20 cellular contexts compared by ENCODE assay signal in genomic region chr9:80787636-80788035, GRCh38.
DNase-seq lines count a peak whose midpoint lies in the region; ATAC-seq and TF ChIP-seq lines count a peak whose summit lies in the region.
"Had no signal": no experiment of that assay in that cellular context is flagged by ENCODE, and none has a peak within 500 bp of the region (broad histone marks: within the 10 kb centered on the region; RNA-seq: fewer than 3 reads in every experiment).

No MANE protein-coding gene starts in this region.

- H3K9me2 ChIP-seq in PC-3 (replicated peaks; ENCODE audit: low read length): no peaks in the 10 kb centered on the region

- no peak overlapping the region for H3K23ac ChIP-seq in trophoblast cell (ENCODE audit: low read length)

- no peak overlapping the region for H2BK5ac ChIP-seq in trophoblast cell (ENCODE audit: low read depth, low read length, poor library complexity)

- H4K20me1 ChIP-seq in PC-3 (ENCODE audit: low read length): no peaks in the 10 kb centered on the region
- H4K20me1 ChIP-seq: BLaER1 had no signal

- no peak overlapping the region for H3K18ac ChIP-seq in trophoblast cell (ENCODE audit: low read length)

- ATAC-seq in PC-3: no peak
- no peak for ATAC-seq in heart right ventricle
- no peak for ATAC-seq in psoas muscle
- ATAC-seq: Right ventricle myocardium inferior had no signal

- DNase-seq in NCI-H526 (lab: John Stamatoyannopoulos, UW): peak; percentile 3 to 9
- DNase-seq in NCI-H526 treated with DMSO at 0.1 percent for 48 hours (lab: John Stamatoyannopoulos, UW): no peak
- peak; percentile 15 for DNase-seq in HT-29 (ENCODE audit: low spot score)
- DNase-seq in PC-3: peak; percentile 60
- peak; percentile 1 to 58 for DNase-seq in trophoblast cell
- no peak for DNase-seq in heart right ventricle
- no peak for DNase-seq in psoas muscle
- DNase-seq: CD4-positive, CD25-positive, alpha-beta regulatory T cell; DND-41; HCEC 1CT; KBM-7; MM.1S; NCI-H2081; NCI-H446; NCI-H82; NK-92 treated with Interleukin-12 subunit alpha and Interleukin-12 subunit beta, amount 100 ng/mL, for 24 hours; PC-9; T-helper 1 cell had no signal

- no peak overlapping the region for H2AK5ac ChIP-seq in trophoblast cell (ENCODE audit: low read length)

- no peaks in the 10 kb centered on the region for H3K79me2 ChIP-seq in PC-3 (ENCODE audit: low read length)
- no peaks in the 10 kb centered on the region for H3K79me2 ChIP-seq in trophoblast cell (ENCODE audit: control insufficient read depth, insufficient read depth, low read length, poor library complexity)

- H3K4me3 ChIP-seq in PC-3 (ENCODE audit: low read length): no peak overlapping the region
- H3K4me3 ChIP-seq in trophoblast cell (ENCODE audit: low read depth, low read length): no peak overlapping the region
- H3K4me3 ChIP-seq in heart right ventricle: no peak overlapping the region
- no peak overlapping the region for H3K4me3 ChIP-seq in psoas muscle
- H3K4me3 ChIP-seq: BLaER1, PC-9 had no signal

- no peak overlapping the region for H4K91ac ChIP-seq in trophoblast cell (ENCODE audit: low read depth, low read length)

- H3K4ac ChIP-seq in trophoblast cell (ENCODE audit: low read depth, low read length): no peak overlapping the region

- no CpG with 5 or more reads among the region's 1 CpG for WGBS in trophoblast cell (ENCODE audit: extremely low coverage, insufficient coverage, insufficient read length)
- 92 to 96% methylated on average over 1 of the region's 1 CpG for WGBS in heart right ventricle, 2 donors
- WGBS in psoas muscle, 3 donors: 91 to 100% (median 100%) methylated on average over 1 of the region's 1 CpG

- TF ChIP-seq CTCF in PC-3 (conservative IDR thresholded peaks at IDR 0.05; ENCODE audit: low read depth, low read length) (no peak), heart right ventricle (IDR thresholded peaks at IDR 0.05) (no peak), psoas muscle (IDR thresholded peaks at IDR 0.05) (no peak)

- no peak overlapping the region for H4K12ac ChIP-seq in trophoblast cell (ENCODE audit: low read depth, low read length)

- no TSS peak for BruUV-seq in PC-3 (replicated peaks; lab: Mats Ljungman, UMichigan)

- CTCF ChIA-PET in PC-3 (lab: Charles Lee): no interaction called here

- H3K36me3 ChIP-seq in PC-3 (ENCODE audit: low read depth, low read length): no peaks in the 10 kb centered on the region
- H3K36me3 ChIP-seq in trophoblast cell (ENCODE audit: control insufficient read depth in 1 of 2, insufficient read depth in 2 of 2, low read length in 2 of 2): no peaks in the 10 kb centered on the region
- H3K36me3 ChIP-seq in heart right ventricle: no peaks in the 10 kb centered on the region
- H3K36me3 ChIP-seq in psoas muscle (ENCODE audit: insufficient read depth in 1 of 2, low read depth in 1 of 2): no peaks in the 10 kb centered on the region
- H3K36me3 ChIP-seq: BLaER1 had no signal

- no peak overlapping the region for H2BK120ac ChIP-seq in trophoblast cell (ENCODE audit: insufficient read depth, low read length, poor library complexity)

- H3K27me3 ChIP-seq in PC-3 (ENCODE audit: low read length) (no peaks in the 10 kb centered on the region), trophoblast cell (ENCODE audit: insufficient read depth, low read length) (no peaks in the 10 kb centered on the region), heart right ventricle (no peaks in the 10 kb centered on the region), psoas muscle (ENCODE audit: insufficient read depth in 3 of 3, low read length in 2 of 3) (no peaks in the 10 kb centered on the region)
- H3K27me3 ChIP-seq: BLaER1 had no signal

- no peaks in the 10 kb centered on the region for H3K9me3 ChIP-seq in PC-3 (ENCODE audit: low read length)
- no peaks in the 10 kb centered on the region for H3K9me3 ChIP-seq in trophoblast cell (ENCODE audit: insufficient read depth, low read depth, low read length)
- H3K9me3 ChIP-seq in heart right ventricle: peaks cover 0 to 5% (median 0%) of the 10 kb centered on the region in 11 donors
- no peaks in the 10 kb centered on the region for H3K9me3 ChIP-seq in psoas muscle
- H3K9me3 ChIP-seq: BLaER1 had no signal

- no peak overlapping the region for H2BK12ac ChIP-seq in trophoblast cell (ENCODE audit: low read length)

- no peak overlapping the region for H3K27ac ChIP-seq in PC-3 (ENCODE audit: low read length)
- no peak overlapping the region for H3K27ac ChIP-seq in trophoblast cell (ENCODE audit: low read depth, low read length)
- no peak overlapping the region for H3K27ac ChIP-seq in heart right ventricle
- H3K27ac ChIP-seq in psoas muscle: no peak overlapping the region
- H3K27ac ChIP-seq: BLaER1, PC-9 had no signal

- H3K14ac ChIP-seq in trophoblast cell (ENCODE audit: low read length): no peak overlapping the region

- intact Hi-C loops in PC-3 (cut with micrococcal nuclease) (no loop called here), heart right ventricle (cut with DNase I) (no loop called here), psoas muscle (cut with DNase I) (no loop called here)

- H3K79me1 ChIP-seq in trophoblast cell (ENCODE audit: low read length): no peaks in the 10 kb centered on the region

- POLR2A ChIA-PET in PC-3 (lab: Charles Lee; ENCODE audit: unreplicated experiment): no interaction called here

- H2AFZ ChIP-seq in PC-3 (ENCODE audit: low read length): no peak overlapping the region
- H2AFZ ChIP-seq in trophoblast cell (ENCODE audit: insufficient read depth, low read length, poor library complexity): no peak overlapping the region
- H2AFZ ChIP-seq: PC-9 had no signal

- H3K4me1 ChIP-seq in PC-3 (ENCODE audit: insufficient read depth, low read length): peaks cover 11% of the 10 kb centered on the region
- peaks cover 0 to 2% of the 10 kb centered on the region in 2 experiments for H3K4me1 ChIP-seq in trophoblast cell (ENCODE audit: control insufficient read depth in 1 of 2, insufficient read depth in 2 of 2, low read length in 2 of 2)
- peaks cover 0 to 6% (median 0%) of the 10 kb centered on the region in 9 donors for H3K4me1 ChIP-seq in heart right ventricle
- H3K4me1 ChIP-seq in psoas muscle: no peaks in the 10 kb centered on the region

- H3K4me2 ChIP-seq in PC-3 (ENCODE audit: low read length) (no peak overlapping the region), trophoblast cell (ENCODE audit: low read length) (no peak overlapping the region)
- H3K4me2 ChIP-seq: BLaER1, PC-9 had no signal

- no peaks in the 10 kb centered on the region for H3F3A ChIP-seq in PC-3 (ENCODE audit: low read length, unreplicated experiment)

- H3K9ac ChIP-seq in PC-3 (ENCODE audit: low read length) (no peak overlapping the region), trophoblast cell (ENCODE audit: low read length) (no peak overlapping the region)
- H3K9ac ChIP-seq: BLaER1 had no signal

- H4K8ac ChIP-seq in trophoblast cell (ENCODE audit: low read depth, low read length): no peak overlapping the region

Comparison
In these comparisons a context has a peak if more than half of its experiments do, and no peak if none do; other contexts are left out.
1. DNase-seq: peak in NCI-H526 (2 of 2), HT-29 (single experiment), PC-3 (single experiment) and trophoblast cell (2 of 2); none in NCI-H526 treated with DMSO at 0.1 percent for 48 hours (single experiment), heart right ventricle (0 of 2) and psoas muscle (0 of 2).